ENCODE assay signal across 1 cellular context in the genomic region with DNA sequence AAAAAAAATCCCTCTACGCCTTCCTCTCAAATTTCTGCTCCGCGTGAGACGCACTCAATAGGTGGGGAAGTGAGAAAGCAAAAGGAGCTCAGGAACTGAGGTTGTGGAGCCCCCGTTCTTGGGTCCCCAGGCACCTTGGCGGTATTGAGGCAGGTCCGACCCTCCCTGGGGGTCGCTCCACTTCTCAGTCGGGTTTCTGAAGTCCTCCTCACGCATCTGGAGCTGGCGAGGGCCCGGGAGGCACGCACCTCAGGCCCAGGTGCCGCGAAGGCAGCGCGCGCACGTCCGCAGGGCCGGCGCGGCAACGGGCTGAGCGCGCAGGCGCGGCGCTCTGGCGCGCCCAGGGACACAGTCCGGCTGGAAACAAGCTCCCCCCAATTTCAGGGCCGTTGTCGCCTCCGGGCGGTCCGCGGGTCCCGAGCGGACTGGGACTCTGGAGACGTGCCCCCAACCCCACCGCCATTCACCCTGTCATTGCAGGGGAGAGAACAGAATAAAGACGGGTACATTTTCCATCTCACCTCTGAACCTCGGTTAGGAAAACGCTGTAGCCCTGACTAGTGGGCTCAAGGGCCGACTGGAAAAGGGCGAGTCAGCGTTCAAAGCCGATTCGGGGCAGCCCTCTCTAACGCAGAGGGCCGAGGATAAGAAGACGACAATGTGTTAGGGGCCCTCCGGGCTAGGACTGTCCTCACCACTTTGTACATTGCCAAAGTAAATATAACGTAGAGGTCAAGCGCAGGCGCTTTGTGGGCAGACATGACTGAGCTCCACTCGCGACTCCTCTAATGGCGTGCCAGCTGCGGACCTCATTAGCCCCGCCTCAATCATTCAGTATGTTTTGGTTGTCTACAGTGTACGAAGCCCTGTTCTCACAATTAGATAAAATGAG.
TF ChIP-seq lines count a peak whose summit lies in the region.

TSS of gene ZNF770 (minus strand) at position 306 of the 892 bp plus-strand sequence. CDS start 4,853 bp downstream, outside the sequence.

TF ChIP-seq in K562, 482 proteins besides CTCF, POLR2A, EP300 and RAD21 (continued from another document):
- TF ChIP-seq, protein P1, sequence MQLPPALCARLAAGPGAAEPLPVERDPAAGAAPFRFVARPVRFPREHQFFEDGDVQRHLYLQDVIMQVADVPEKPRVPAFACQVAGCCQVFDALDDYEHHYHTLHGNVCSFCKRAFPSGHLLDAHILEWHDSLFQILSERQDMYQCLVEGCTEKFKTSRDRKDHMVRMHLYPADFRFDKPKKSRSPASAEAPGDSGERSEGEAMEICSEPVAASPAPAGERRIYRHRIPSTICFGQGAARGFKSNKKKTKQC (CRISPR knock-in tag; IDR thresholded peaks at IDR 0.05): no peak; the same call in 1 of the 2 replicates
- TF ChIP-seq GABPB1 (CRISPR knock-in tag; IDR thresholded peaks at IDR 0.05) (peak; percentile 94), MAZ (CRISPR knock-in tag; conservative IDR thresholded peaks at IDR 0.05 in 1 of 2, IDR thresholded peaks at IDR 0.05 in 1 of 2) (peak; percentile 61 to 73; a peak in 3 of 4 replicates), GATAD2A (IDR thresholded peaks at IDR 0.05) (peak; percentile 88; the same call in 1 of the 2 replicates)
- TF ChIP-seq, protein P2, sequence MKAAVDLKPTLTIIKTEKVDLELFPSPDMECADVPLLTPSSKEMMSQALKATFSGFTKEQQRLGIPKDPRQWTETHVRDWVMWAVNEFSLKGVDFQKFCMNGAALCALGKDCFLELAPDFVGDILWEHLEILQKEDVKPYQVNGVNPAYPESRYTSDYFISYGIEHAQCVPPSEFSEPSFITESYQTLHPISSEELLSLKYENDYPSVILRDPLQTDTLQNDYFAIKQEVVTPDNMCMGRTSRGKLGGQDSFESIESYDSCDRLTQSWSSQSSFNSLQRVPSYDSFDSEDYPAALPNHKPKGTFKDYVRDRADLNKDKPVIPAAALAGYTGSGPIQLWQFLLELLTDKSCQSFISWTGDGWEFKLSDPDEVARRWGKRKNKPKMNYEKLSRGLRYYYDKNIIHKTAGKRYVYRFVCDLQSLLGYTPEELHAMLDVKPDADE (conservative IDR thresholded peaks at IDR 0.05; ENCODE audit: control insufficient read depth, low read depth, low read length): peak; percentile 76
